ENCODE assay signal across 22 cellular contexts in genomic region chr3:17806201-17806600, GRCh38.
DNase-seq lines count a peak whose midpoint lies in the region; ATAC-seq and TF ChIP-seq lines count a peak whose summit lies in the region.
"Had no signal": no experiment of that assay in that cellular context is flagged by ENCODE, and none has a peak within 500 bp of the region (broad histone marks: within the 10 kb centered on the region; RNA-seq: fewer than 3 reads in every experiment).

No MANE protein-coding gene starts in this region.

- no peaks in the 10 kb centered on the region for H3K9me3 Mint-ChIP-seq in activated naive CD4-positive, alpha-beta T cell treated with anti-CD3 and anti-CD28 coated beads, Interleukin-2, amount 10 ng/mL, durations not matched to agents 7 days and 5 days
- H3K9me3 Mint-ChIP-seq in activated CD8-positive, alpha-beta T cell treated with anti-CD3 and anti-CD28 coated beads, Interleukin-2, amount 10 ng/mL, durations not matched to agents 7 days and 5 days (ENCODE audit: insufficient read depth), result no peaks in the 10 kb centered on the region
- H3K9me3 Mint-ChIP-seq: activated T-helper 2 cell treated with anti-CD3 and anti-CD28 coated beads, Interferon-gamma antibody, Interleukin-2, Interleukin-4, amounts not matched to agents 10 μg/mL and 5 μg/mL and 100 μg/mL, durations not matched to agents 14 hours and 24 hours and 36 hours; memory B cell had no signal

- intact Hi-C loops in mucosa of descending colon (cut with DNase I, micrococcal nuclease), result no loop called here

- H3K9me3 ChIP-seq in mucosa of descending colon, result no peaks in the 10 kb centered on the region
- H3K9me3 ChIP-seq: BLaER1 treated with 17β-estradiol and CSF1 and Interleukin-3, amounts not matched to agents 10 nM and 100 nM; gastrocnemius medialis had no signal

- H3K4me1 ChIP-seq in mucosa of descending colon (ENCODE audit: low read depth), result no peaks in the 10 kb centered on the region
- H3K4me1 ChIP-seq: gastrocnemius medialis had no signal

- H3K4me1 Mint-ChIP-seq in activated naive CD4-positive, alpha-beta T cell treated with anti-CD3 and anti-CD28 coated beads, Interleukin-2, amount 10 ng/mL, durations not matched to agents 7 days and 5 days, result peaks cover 8% of the 10 kb centered on the region
- H3K4me1 Mint-ChIP-seq in activated CD8-positive, alpha-beta T cell treated with anti-CD3 and anti-CD28 coated beads, Interleukin-2, amount 10 ng/mL, durations not matched to agents 7 days and 5 days (ENCODE audit: low read depth), result peaks cover 22% of the 10 kb centered on the region

- H3K27me3 Mint-ChIP-seq in activated naive CD4-positive, alpha-beta T cell treated with anti-CD3 and anti-CD28 coated beads, Interleukin-2, amount 10 ng/mL, durations not matched to agents 7 days and 5 days, result peaks cover 5% of the 10 kb centered on the region
- peaks cover 9% of the 10 kb centered on the region for H3K27me3 Mint-ChIP-seq in activated CD8-positive, alpha-beta T cell treated with anti-CD3 and anti-CD28 coated beads, Interleukin-2, amount 10 ng/mL, durations not matched to agents 7 days and 5 days (ENCODE audit: low read depth)

- H3K36me3 Mint-ChIP-seq in activated naive CD4-positive, alpha-beta T cell treated with anti-CD3 and anti-CD28 coated beads, Interleukin-2, amount 10 ng/mL, durations not matched to agents 7 days and 5 days, result no peaks in the 10 kb centered on the region
- peaks cover 10% of the 10 kb centered on the region for H3K36me3 Mint-ChIP-seq in activated CD8-positive, alpha-beta T cell treated with anti-CD3 and anti-CD28 coated beads, Interleukin-2, amount 10 ng/mL, durations not matched to agents 7 days and 5 days (ENCODE audit: low read depth)
- H3K36me3 Mint-ChIP-seq: memory B cell, naive B cell had no signal

- no peak overlapping the region for H3K4me3 ChIP-seq in mucosa of descending colon
- H3K4me3 ChIP-seq: BLaER1 treated with 17β-estradiol and CSF1 and Interleukin-3, amounts not matched to agents 10 nM and 100 nM; gastrocnemius medialis; GM23248; hepatocyte; skin epidermis had no signal

- no peak for TF ChIP-seq CTCF in mucosa of descending colon (IDR thresholded peaks at IDR 0.05)

- CTCF ChIA-PET in activated naive CD4-positive, alpha-beta T cell treated with anti-CD3 and anti-CD28 coated beads, Interleukin-2, amount 10 ng/mL, durations not matched to agents 7 days and 5 days (lab: Charles Lee), result no interaction called here
- CTCF ChIA-PET in activated CD8-positive, alpha-beta T cell treated with anti-CD3 and anti-CD28 coated beads, Interleukin-2, amount 10 ng/mL, durations not matched to agents 7 days and 5 days (lab: Charles Lee), result no interaction called here

- H3K36me3 ChIP-seq in mucosa of descending colon (ENCODE audit: low read depth), result no peaks in the 10 kb centered on the region
- H3K36me3 ChIP-seq: BLaER1 treated with 17β-estradiol and CSF1 and Interleukin-3, amounts not matched to agents 10 nM and 100 nM; brain microvascular endothelial cell; gastrocnemius medialis had no signal

- no peak overlapping the region for H3K27ac Mint-ChIP-seq in activated naive CD4-positive, alpha-beta T cell treated with anti-CD3 and anti-CD28 coated beads, Interleukin-2, amount 10 ng/mL, durations not matched to agents 7 days and 5 days
- H3K27ac Mint-ChIP-seq in activated CD8-positive, alpha-beta T cell treated with anti-CD3 and anti-CD28 coated beads, Interleukin-2, amount 10 ng/mL, durations not matched to agents 7 days and 5 days, result no peak overlapping the region
- H3K27ac Mint-ChIP-seq: activated T-helper 2 cell treated with anti-CD3 and anti-CD28 coated beads, Interferon-gamma antibody, Interleukin-2, Interleukin-4, amounts not matched to agents 10 μg/mL and 5 μg/mL and 100 μg/mL, durations not matched to agents 14 hours and 24 hours and 36 hours; memory B cell had no signal

- POLR2A ChIA-PET in activated CD8-positive, alpha-beta T cell treated with anti-CD3 and anti-CD28 coated beads, Interleukin-2, amount 10 ng/mL, durations not matched to agents 7 days and 5 days (lab: Charles Lee), result no interaction called here

- DNase-seq in activated naive CD4-positive, alpha-beta T cell treated with anti-CD3 and anti-CD28 coated beads, Interleukin-2, amount 10 ng/mL, durations not matched to agents 7 days and 5 days, result peak; percentile 26
- DNase-seq in activated naive CD4-positive, alpha-beta T cell (lab: John Stamatoyannopoulos, UW), result no peak
- DNase-seq in activated CD8-positive, alpha-beta T cell treated with anti-CD3 and anti-CD28 coated beads, Interleukin-2, amount 10 ng/mL, durations not matched to agents 7 days and 5 days, result peak; percentile 48
- DNase-seq in mucosa of descending colon (no peak), NCI-H345 (lab: John Stamatoyannopoulos, UW) (no peak), midbrain (lab: John Stamatoyannopoulos, UW) (no peak), SHP77 treated with DMSO at 0.1 percent for 48 hours (lab: John Stamatoyannopoulos, UW) (no peak)
- DNase-seq: activated CD4-positive, CD25-positive, alpha-beta regulatory T cell; brain microvascular endothelial cell; gastrocnemius medialis; GM23248; left colon; naive B cell; NCI-H1436; NCI-H446; OCI-M1; stimulated activated CD4-positive, alpha-beta T cell treated with anti-CD3 and anti-CD28 coated beads, Interleukin-1b, Interleukin-23, amount 100 ng/mL, for 48 hours had no signal

- H3K4me3 Mint-ChIP-seq in activated naive CD4-positive, alpha-beta T cell treated with anti-CD3 and anti-CD28 coated beads, Interleukin-2, amount 10 ng/mL, durations not matched to agents 7 days and 5 days, result no peak overlapping the region
- H3K4me3 Mint-ChIP-seq in activated CD8-positive, alpha-beta T cell treated with anti-CD3 and anti-CD28 coated beads, Interleukin-2, amount 10 ng/mL, durations not matched to agents 7 days and 5 days, result no peak overlapping the region
- H3K4me3 Mint-ChIP-seq: memory B cell had no signal

- ATAC-seq in activated CD8-positive, alpha-beta T cell treated with anti-CD3 and anti-CD28 coated beads, Interleukin-2, amount 10 ng/mL, durations not matched to agents 7 days and 5 days, result peak; percentile 82
- ATAC-seq in mucosa of descending colon, result peak; percentile 49
- ATAC-seq: gastrocnemius medialis, left colon had no signal

Comparison
In these comparisons a context has a peak if more than half of its experiments do, and no peak if none do; other contexts are left out.
1. DNase-seq: peak in activated naive CD4-positive, alpha-beta T cell treated with anti-CD3 and anti-CD28 coated beads, Interleukin-2, amount 10 ng/mL, durations not matched to agents 7 days and 5 days (single experiment) and activated CD8-positive, alpha-beta T cell treated with anti-CD3 and anti-CD28 coated beads, Interleukin-2, amount 10 ng/mL, durations not matched to agents 7 days and 5 days (single experiment); none in activated naive CD4-positive, alpha-beta T cell (0 of 4), mucosa of descending colon (0 of 3), NCI-H345 (single experiment), midbrain (single experiment) and SHP77 treated with DMSO at 0.1 percent for 48 hours (single experiment).